Comparison of ENCODE assay signal across 1 cellular context in genomic region chr11:119263352-119263940, GRCh38.
TF ChIP-seq lines count a peak whose summit lies in the region.

No MANE protein-coding gene starts in this region.

TF ChIP-seq in IMR-90, 13 proteins besides CTCF, POLR2A, EP300 and RAD21 (continued from another document):
- TF ChIP-seq ELK1 (IDR thresholded peaks at IDR 0.05; ENCODE audit: borderline replicate concordance, low read depth, low read length) (no peak), CEBPB (IDR thresholded peaks at IDR 0.05; ENCODE audit: low read depth, low read length) (no peak), MAZ (IDR thresholded peaks at IDR 0.05; ENCODE audit: borderline replicate concordance, low read depth, low read length) (no peak), MAFK (IDR thresholded peaks at IDR 0.05; ENCODE audit: low read depth, low read length) (no peak), SMC3 (IDR thresholded peaks at IDR 0.05; ENCODE audit: low read depth, low read length) (no peak)
TF ChIP-seq in IMR-90: peak in this region for 0.
